ENCODE assay signal across 8 cellular contexts in the genomic region with DNA sequence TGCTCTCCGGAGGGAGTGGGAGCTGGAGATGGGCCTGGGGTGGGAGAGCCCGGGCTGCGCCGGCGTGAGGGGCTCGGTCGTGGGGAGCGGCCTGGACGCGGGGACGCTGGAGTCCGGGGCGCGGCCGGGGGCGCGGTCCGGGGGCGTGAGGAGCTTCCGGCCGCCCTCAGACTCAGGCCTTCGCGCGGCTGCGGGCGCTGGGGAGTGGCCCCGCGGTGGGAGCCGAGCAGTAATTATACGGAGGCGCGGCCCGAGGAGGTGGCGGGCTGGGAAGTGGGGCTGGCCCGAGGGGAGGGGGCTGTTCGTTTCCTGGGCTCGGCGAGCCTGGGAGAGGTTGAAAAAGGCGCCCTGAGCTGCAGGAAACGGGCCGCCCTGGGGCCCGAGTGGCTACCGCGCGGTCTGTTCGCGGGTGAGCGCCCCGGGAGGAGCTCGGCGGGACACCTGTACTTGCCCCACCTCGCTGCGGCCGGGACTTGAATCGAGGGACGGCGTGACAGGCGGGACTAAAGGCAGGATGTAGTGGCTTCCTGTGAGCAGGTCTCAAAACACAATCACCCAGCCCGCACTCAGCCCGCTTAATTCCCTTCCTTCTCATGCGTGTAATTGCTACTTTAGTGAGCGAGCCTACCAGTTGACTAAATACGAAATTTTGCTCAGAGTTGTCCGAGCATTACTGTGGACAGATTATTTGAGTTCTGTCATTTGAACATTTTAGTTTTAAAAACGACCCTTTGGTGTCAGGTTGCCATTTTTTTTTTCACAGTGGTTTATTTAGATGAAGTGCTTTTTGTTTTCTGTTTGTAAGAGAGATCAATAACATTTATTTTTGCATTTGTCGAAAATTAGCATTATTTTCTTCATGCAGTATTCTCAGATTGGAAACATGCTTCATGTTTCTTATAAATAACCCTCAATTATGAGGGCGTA. TPM values are rescaled to one million over a fixed set of nuclear protein-coding genes. Genes with fewer than 3 reads are reported as not detected.
DNase-seq lines count a peak whose midpoint lies in the region; ATAC-seq and TF ChIP-seq lines count a peak whose summit lies in the region.

No MANE protein-coding gene starts in this region.

- DNase-seq in Caki2 (ENCODE audit: low read depth) (peak; percentile 75), HUDEP-2 (lab: John Stamatoyannopoulos, UW; ENCODE audit: unreplicated experiment in 76 of 76) (peak in 60 of 76 experiments; percentile 3 to 71 (median 49)), NOMO-1 treated with dmso at 0.1 percent for 144 hours (lab: John Stamatoyannopoulos, UW; ENCODE audit: unreplicated experiment) (peak; percentile 73), epithelial cell of esophagus (ENCODE audit: low read depth) (peak; percentile 66), mucosa of gallbladder (ENCODE audit: low spot score) (peak; percentile 70)
- peak; percentile 71 for DNase-seq in activated CD8-positive, alpha-beta memory T cell treated with anti-CD3 and anti-CD28 coated beads, Interleukin-2, amount 50 U/mL, for 4 hours
- DNase-seq in stimulated activated CD8-positive, alpha-beta memory T cell treated with anti-CD3 and anti-CD28 coated beads, Interleukin-4, amount 100 ng/mL, for 48 hours: peak; percentile 89

- in situ Hi-C loops in Caki2 (cut with HindIII; ENCODE audit: low pct_unique_long_range_greater_than_20kb, low sequenced_read_pairs): no loop called here

- peak overlapping the region; percentile 62 for H3K4me3 ChIP-seq in epithelial cell of esophagus (ENCODE audit: low read length)

- ATAC-seq in GM21423 (IDR thresholded peaks at IDR 0.05; ENCODE audit: unreplicated experiment): peak; percentile 80

- TF ChIP-seq CTCF in epithelial cell of esophagus (IDR thresholded peaks at IDR 0.05; ENCODE audit: insufficient read depth, low read depth, low read length, missing control alignments): no peak

RNA-seq across cellular contexts. Expression of a gene that starts 0.9 kb away (rescaled TPM):
- 2.0 and 2.4 TPM in 2 replicates for total RNA-seq in Caki2 (2014; rRNA removed; shearing (Covaris generic); ENCODE audit: low replicate concordance)
- 10.0 TPM for total RNA-seq in mucosa of gallbladder

Comparison
In these comparisons a context has a peak if more than half of its experiments do, and no peak if none do; other contexts are left out.
1. Peak in every context shown above with its lines: DNase-seq, ATAC-seq and H3K4me3 ChIP-seq.